ENCODE assay signal across 25 cellular contexts in genomic region chr20:47227576-47227975, GRCh38.
"Had no signal": no experiment of that assay in that cellular context is flagged by ENCODE, and none has a peak within 500 bp of the region (broad histone marks: within the 10 kb centered on the region; RNA-seq: fewer than 3 reads in every experiment).

No MANE protein-coding gene starts in this region.

- H3K27me3 ChIP-seq: left lung, neural progenitor cell, neutrophil, ovary, right atrium auricular region, right lobe of liver, suprapubic skin, tibial artery, upper lobe of right lung had no signal

- ATAC-seq: left cardiac atrium; left lung; lower lobe of right lung; naive thymus-derived CD8-positive, alpha-beta T cell; right lobe of liver; upper lobe of right lung had no signal

- H3K9me3 Mint-ChIP-seq: naive thymus-derived CD8-positive, alpha-beta T cell; nephron; neural progenitor cell; stimulated activated naive CD8-positive, alpha-beta T cell treated with anti-CD3 and anti-CD28 coated beads, Interleukin-15, Interleukin-2, amounts not matched to agents 100 ng/mL and 50 ng/mL, for 24 hours had no signal

- DNase-seq: hippocampal formation; kidney glomerular epithelial cell; left cardiac atrium; left lung; lower lobe of right lung; mesenchymal stem cell; naive thymus-derived CD8-positive, alpha-beta T cell; occipital lobe; ovary; right lobe of liver; stimulated activated CD4-positive, alpha-beta T cell treated with anti-CD3 and anti-CD28 coated beads, Interleukin-1b, Interleukin-23, amount 100 ng/mL, for 48 hours; stimulated activated CD4-positive, alpha-beta T cell treated with anti-CD3 and anti-CD28 coated beads, Interleukin-4, amount 100 ng/mL, for 1 hour; stimulated activated naive CD4-positive, alpha-beta T cell; tibial artery; trophoblast cell; upper lobe of right lung had no signal

- H3K27ac ChIP-seq: left lung, lower lobe of right lung, neural progenitor cell, neutrophil, ovary, right atrium auricular region, right lobe of liver, suprapubic skin, thoracic aorta, tibial artery, upper lobe of right lung had no signal

- H3K4me3 Mint-ChIP-seq: naive thymus-derived CD8-positive, alpha-beta T cell; nephron; neural progenitor cell; stimulated activated naive CD8-positive, alpha-beta T cell treated with anti-CD3 and anti-CD28 coated beads, Interleukin-15, Interleukin-2, amounts not matched to agents 100 ng/mL and 50 ng/mL, for 24 hours had no signal

- H3K4me2 ChIP-seq: neural progenitor cell, smooth muscle cell had no signal

- H3K4me3 ChIP-seq: left lung, lower lobe of right lung, neural progenitor cell, ovary, right atrium auricular region, right lobe of liver, smooth muscle cell, suprapubic skin, thoracic aorta, tibial artery, upper lobe of right lung had no signal

- H3K4me1 ChIP-seq: left lung, lower lobe of right lung, suprapubic skin, upper lobe of right lung had no signal

- H2AFZ ChIP-seq: neural progenitor cell had no signal

- H3K36me3 ChIP-seq: ovary had no signal

- H3K27me3 Mint-ChIP-seq: naive thymus-derived CD8-positive, alpha-beta T cell; progenitor cell of endocrine pancreas; stimulated activated naive CD8-positive, alpha-beta T cell treated with anti-CD3 and anti-CD28 coated beads, Interleukin-15, Interleukin-2, amounts not matched to agents 100 ng/mL and 50 ng/mL, for 24 hours had no signal

- H3K27ac Mint-ChIP-seq: nephron; neural progenitor cell; stimulated activated naive CD8-positive, alpha-beta T cell treated with anti-CD3 and anti-CD28 coated beads, Interleukin-15, Interleukin-2, amounts not matched to agents 100 ng/mL and 50 ng/mL, for 24 hours had no signal
